In the genomic region with DNA sequence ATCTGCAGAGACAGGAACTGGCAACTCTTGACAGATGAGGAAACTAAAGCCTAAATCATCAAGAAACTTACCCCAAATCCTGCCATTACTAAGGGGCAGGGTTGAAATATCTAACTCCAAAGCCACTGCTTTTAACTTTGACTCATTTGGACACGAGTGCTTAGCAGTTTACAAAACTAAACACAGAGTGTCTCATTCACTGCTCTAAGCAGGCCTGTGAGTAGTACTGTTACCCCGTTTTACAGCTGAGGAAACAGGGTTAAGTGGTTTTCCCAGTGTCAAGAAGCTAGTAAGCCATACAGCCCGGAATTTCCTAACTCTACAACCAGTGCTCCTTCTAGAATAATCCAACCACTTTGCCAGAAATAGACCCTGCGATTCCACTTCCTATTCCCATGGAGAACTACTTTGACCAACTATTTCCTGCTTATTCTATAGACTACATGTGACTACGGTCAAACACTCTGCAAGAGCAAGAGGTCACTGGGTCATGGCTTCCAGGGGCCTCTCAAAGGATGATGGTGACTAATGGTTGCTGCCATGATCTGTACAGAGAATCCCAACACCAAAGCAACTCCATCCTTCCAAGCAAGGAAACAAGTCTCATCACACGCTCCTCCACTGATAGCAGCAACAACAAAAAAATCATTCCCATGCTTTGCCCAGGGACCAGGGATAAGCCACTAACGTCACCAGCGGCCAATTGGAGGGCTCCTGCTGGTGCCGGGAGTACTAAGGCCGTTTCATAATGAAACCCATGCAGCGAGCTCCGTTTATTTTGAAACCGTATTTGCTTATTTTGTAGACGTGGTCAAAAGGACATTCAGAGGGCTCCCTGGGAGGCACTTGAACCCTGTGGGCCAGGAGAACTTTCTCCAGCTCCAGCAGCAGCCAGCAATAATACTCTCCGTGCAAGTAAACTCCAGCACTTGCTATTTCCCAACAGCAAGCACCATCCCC, we compare ENCODE assay signal across 16 cellular contexts. TPM values are rescaled to one million over a fixed set of nuclear protein-coding genes. Genes with fewer than 3 reads are reported as not detected.
DNase-seq lines count a peak whose midpoint lies in the region; ATAC-seq, FAIRE-seq and TF ChIP-seq lines count a peak whose summit lies in the region.
"Had no signal": no experiment of that assay in that cellular context is flagged by ENCODE, and none has a peak within 500 bp of the region (broad histone marks: within the 10 kb centered on the region; RNA-seq: fewer than 3 reads in every experiment).

No MANE protein-coding gene starts in this region.

- intact Hi-C loops in left lung (cut with DNase I), result no loop called here

- no peak overlapping the region for H3K4me3 ChIP-seq in astrocyte of the spinal cord (ENCODE audit: low read depth, low read length)
- H3K4me3 ChIP-seq in left lung, result no peak overlapping the region
- H3K4me3 ChIP-seq in subcutaneous abdominal adipose tissue (ENCODE audit: low read depth in 1 of 5, low read length in 5 of 5), result no peak overlapping the region
- H3K4me3 ChIP-seq: PC-9 had no signal

- no peak for FAIRE-seq in H54 (lab: Jason Lieb, UNC)

- H3K4me1 ChIP-seq in left lung, result peaks cover 0 to 6% of the 10 kb centered on the region in 2 donors
- H3K4me1 ChIP-seq in subcutaneous abdominal adipose tissue (ENCODE audit: control insufficient read depth in 5 of 5, insufficient read depth in 5 of 5, low read length in 5 of 5), result peaks cover 10 to 53% (median 48%) of the 10 kb centered on the region in 5 donors

- DNase-seq in HEK293T (ENCODE audit: extremely low spot score) (peak; percentile 35), astrocyte of the spinal cord (ENCODE audit: low read depth, low spot score) (peak; percentile 95), left lung (no peak), H54 (ENCODE audit: insufficient read length, low spot score) (no peak), NCI-H2227 treated with DMSO at 0.1 percent for 48 hours (lab: John Stamatoyannopoulos, UW) (no peak), NCI-H2227 (lab: John Stamatoyannopoulos, UW; ENCODE audit: unreplicated experiment) (no peak), DMS114 treated with DMSO at 0.1 percent for 48 hours (lab: John Stamatoyannopoulos, UW; ENCODE audit: unreplicated experiment) (no peak)
- DNase-seq: activated CD4-positive, CD25-positive, alpha-beta regulatory T cell treated with anti-CD3 and anti-CD28 coated beads, Interleukin-2, amount 50 U/mL, for 72 hours; activated CD8-positive, alpha-beta memory T cell treated with anti-CD3 and anti-CD28 coated beads, Interleukin-2, amount 50 U/mL, for 4 hours; activated naive CD4-positive, alpha-beta T cell treated with anti-CD3 and anti-CD28 coated beads for 36 hours; NCI-H1694; NCI-H524 treated with DMSO at 0.1 percent for 48 hours; PC-9; stimulated activated naive CD4-positive, alpha-beta T cell treated with Interleukin-2 at 50 U/mL for 16 hours; T-helper 1 cell had no signal

- H3K27me3 ChIP-seq in left lung (no peaks in the 10 kb centered on the region), subcutaneous abdominal adipose tissue (ENCODE audit: control insufficient read depth in 5 of 5, insufficient read depth in 4 of 5, low read length in 5 of 5) (no peaks in the 10 kb centered on the region)

- POLR2A ChIA-PET in HEK293T (lab: Yijun Ruan, JAX), result interaction anchor here (0.7 to 1.9 kb wide), 2 partner anchors 24 to 57 kb away, joined by 4 to 7 read pairs; a partner anchor contains a TSS

- in situ Hi-C loops in astrocyte of the spinal cord (cut with HindIII; ENCODE audit: low sequenced_read_pairs), result no loop called here

- TF ChIP-seq CTCF in astrocyte of the spinal cord (IDR thresholded peaks at IDR 0.05; ENCODE audit: low read depth, low read length) (no peak), left lung (IDR thresholded peaks at IDR 0.05) (no peak)

- CTCF ChIA-PET in HEK293T (lab: Yijun Ruan, JAX), result no interaction called here

- H3K9me3 ChIP-seq in left lung (no peaks in the 10 kb centered on the region), subcutaneous abdominal adipose tissue (ENCODE audit: control insufficient read depth in 5 of 5, low read length in 5 of 5) (no peaks in the 10 kb centered on the region)

- H3K9ac ChIP-seq in subcutaneous abdominal adipose tissue (ENCODE audit: low read length in 5 of 5), result peak overlapping the region in 1 of 5 donors; percentile 38

- no peak for TF ChIP-seq POLR2A in H54 (IDR thresholded peaks at IDR 0.05; ENCODE audit: low read depth, low read length)

- H3K36me3 ChIP-seq in left lung (no peaks in the 10 kb centered on the region), subcutaneous abdominal adipose tissue (ENCODE audit: control insufficient read depth in 5 of 5, insufficient read depth in 5 of 5, low read length in 5 of 5) (peaks cover 4 to 47% (median 31%) of the 10 kb centered on the region in 5 donors)

- peak; percentile 37 for ATAC-seq in left lung

- H3K27ac ChIP-seq in left lung, result peak overlapping the region in 1 of 2 donors; percentile 50
- H3K27ac ChIP-seq in subcutaneous abdominal adipose tissue (ENCODE audit: low read depth, low read length), result peak overlapping the region; percentile 70
- H3K27ac ChIP-seq: PC-9 had no signal

TF ChIP-seq in HEK293T, 16 proteins besides CTCF, POLR2A, EP300 and RAD21:
- TF ChIP-seq HDGF (IDR thresholded peaks at IDR 0.05; ENCODE audit: borderline replicate concordance), result no peak
- TF ChIP-seq CTBP1 (IDR thresholded peaks at IDR 0.05; ENCODE audit: borderline replicate concordance), result no peak
- no peak for TF ChIP-seq FOXK2 (IDR thresholded peaks at IDR 0.05)
- no peak for TF ChIP-seq FOXM1 (IDR thresholded peaks at IDR 0.05; ENCODE audit: borderline replicate concordance)
- TF ChIP-seq L3MBTL2 (conservative IDR thresholded peaks at IDR 0.05), result no peak
- no peak for TF ChIP-seq LEF1 (IDR thresholded peaks at IDR 0.05; ENCODE audit: borderline replicate concordance)
- TF ChIP-seq ZNF384 (IDR thresholded peaks at IDR 0.05), result no peak
- TF ChIP-seq BHLHE40 (IDR thresholded peaks at IDR 0.05; ENCODE audit: borderline replicate concordance), result no peak
- no peak for TF ChIP-seq FOXA1 (IDR thresholded peaks at IDR 0.05)
- no peak for TF ChIP-seq TARDBP (IDR thresholded peaks at IDR 0.05)
- TF ChIP-seq ELF4 (IDR thresholded peaks at IDR 0.05), result no peak
- TF ChIP-seq NFRKB (IDR thresholded peaks at IDR 0.05), result no peak
- no peak for TF ChIP-seq SUZ12 (IDR thresholded peaks at IDR 0.05)

RNA-seq across cellular contexts. Expression of a gene that starts 56.3 kb away (rescaled TPM):
- 10 to 100 TPM; 11.0 to 11.7 TPM for total RNA-seq in left lung
- total RNA-seq: activated naive CD4-positive, alpha-beta T cell treated with anti-CD3 and anti-CD28 coated beads for 36 hours had no signal

Comparison
In these comparisons a context has a peak if more than half of its experiments do, and no peak if none do; other contexts are left out.
1. DNase-seq: peak in HEK293T (single experiment) and astrocyte of the spinal cord (single experiment); none in left lung (0 of 2), H54 (single experiment), NCI-H2227 treated with DMSO at 0.1 percent for 48 hours (single experiment), NCI-H2227 (single experiment) and DMS114 treated with DMSO at 0.1 percent for 48 hours (single experiment).